In the genomic region with DNA sequence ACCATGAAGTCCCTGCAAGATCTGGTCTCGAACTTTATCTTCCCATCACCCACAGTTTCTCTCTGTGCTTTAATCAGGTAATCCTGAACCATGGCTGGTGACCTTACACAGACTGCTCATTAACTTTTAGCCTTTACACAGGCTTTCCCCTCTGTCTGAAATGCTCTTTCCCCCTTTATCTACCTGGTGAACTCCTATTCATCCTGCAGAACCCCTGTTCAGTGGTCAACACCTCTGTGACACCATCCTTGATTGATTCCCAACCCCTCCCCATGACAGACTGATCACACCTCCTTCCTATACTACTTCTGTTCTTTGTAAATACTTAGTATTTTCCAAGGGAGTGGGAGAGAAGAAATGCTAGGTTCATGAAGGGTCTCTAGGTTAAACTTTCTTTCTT, we compare ENCODE assay signal across 1 cellular context.
TF ChIP-seq lines count a peak whose summit lies in the region.

No MANE protein-coding gene starts in this region.

TF ChIP-seq in SK-N-SH, 30 proteins besides CTCF, POLR2A, EP300 and RAD21 (continued from another document):
- TF ChIP-seq PBX3 (IDR thresholded peaks at IDR 0.05) = no peak
- no peak for TF ChIP-seq GABPA (IDR thresholded peaks at IDR 0.05; ENCODE audit: low read depth)
- TF ChIP-seq REST (IDR thresholded peaks at IDR 0.05; ENCODE audit: low read depth, low read length) = no peak
- no peak for TF ChIP-seq TCF12 (IDR thresholded peaks at IDR 0.05)
- TF ChIP-seq JUND (IDR thresholded peaks at IDR 0.05) = no peak
- TF ChIP-seq CHD2 (IDR thresholded peaks at IDR 0.05; ENCODE audit: low read length, partially characterized antibody) = no peak
- TF ChIP-seq RFX5 (IDR thresholded peaks at IDR 0.05; ENCODE audit: low read length) = no peak
- TF ChIP-seq RXRA (IDR thresholded peaks at IDR 0.05; ENCODE audit: borderline replicate concordance, low read depth) = no peak
- no peak for TF ChIP-seq EZH2phosphoT487 (IDR thresholded peaks at IDR 0.05; ENCODE audit: borderline replicate concordance, low read depth)
- no peak for TF ChIP-seq FOSL2 (IDR thresholded peaks at IDR 0.05; ENCODE audit: borderline replicate concordance, low read depth)
- TF ChIP-seq, protein P1, sequence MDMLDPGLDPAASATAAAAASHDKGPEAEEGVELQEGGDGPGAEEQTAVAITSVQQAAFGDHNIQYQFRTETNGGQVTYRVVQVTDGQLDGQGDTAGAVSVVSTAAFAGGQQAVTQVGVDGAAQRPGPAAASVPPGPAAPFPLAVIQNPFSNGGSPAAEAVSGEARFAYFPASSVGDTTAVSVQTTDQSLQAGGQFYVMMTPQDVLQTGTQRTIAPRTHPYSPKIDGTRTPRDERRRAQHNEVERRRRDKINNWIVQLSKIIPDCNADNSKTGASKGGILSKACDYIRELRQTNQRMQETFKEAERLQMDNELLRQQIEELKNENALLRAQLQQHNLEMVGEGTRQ (IDR thresholded peaks at IDR 0.05; ENCODE audit: borderline replicate concordance, low read depth, low read length) = no peak
- TF ChIP-seq RCOR1 (IDR thresholded peaks at IDR 0.05; ENCODE audit: low read length) = no peak
TF ChIP-seq in SK-N-SH: peak in this region for 0.
